Comparison of ENCODE assay signal across 22 cellular contexts in the genomic region with DNA sequence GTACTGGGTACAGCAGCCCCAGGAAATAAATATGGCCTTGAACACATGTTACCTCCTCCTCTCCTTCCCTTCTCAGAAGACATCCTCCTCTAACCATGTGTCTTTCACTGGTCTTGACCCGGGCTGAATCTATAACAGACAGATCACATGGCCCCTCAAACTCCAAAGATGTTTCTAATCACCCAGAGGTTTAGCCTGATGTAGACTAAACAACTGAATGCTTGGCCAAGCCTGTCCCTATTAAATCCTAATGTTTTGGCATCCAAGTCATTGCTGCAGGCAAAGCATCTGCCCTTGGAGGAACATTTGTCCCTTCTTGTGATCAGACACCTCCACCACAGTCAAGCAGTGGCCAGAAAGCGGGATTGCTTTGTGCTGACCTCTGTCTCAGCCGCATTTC.
"Had no signal": no experiment of that assay in that cellular context is flagged by ENCODE, and none has a peak within 500 bp of the region (broad histone marks: within the 10 kb centered on the region; RNA-seq: fewer than 3 reads in every experiment).

No MANE protein-coding gene starts in this region.

- H3K36me3 ChIP-seq: brain microvascular endothelial cell, esophagus squamous epithelium, heart left ventricle, ovary, stomach, tibial artery had no signal

- H3K4me1 ChIP-seq: esophagus squamous epithelium, foreskin keratinocyte, heart left ventricle, stomach, tibial artery had no signal

- H3K27me3 ChIP-seq: brain microvascular endothelial cell, heart left ventricle, ovary, tibial artery had no signal

- DNase-seq: activated CD4-positive, alpha-beta T cell treated with anti-CD3 and anti-CD28 coated beads for 36 hours; activated CD4-positive, alpha-beta T cell treated with anti-CD3 and anti-CD28 coated beads, Interleukin-2, amount 50 U/mL, for 4 hours; activated CD4-positive, CD25-positive, alpha-beta regulatory T cell; activated effector memory CD4-positive, alpha-beta T cell treated with Interleukin-2 at 50 U/mL for 16 hours; activated naive CD4-positive, alpha-beta T cell treated with anti-CD3 and anti-CD28 coated beads for 36 hours; activated naive CD8-positive, alpha-beta T cell treated with anti-CD3 and anti-CD28 coated beads, Interleukin-2, amount 10 ng/mL, durations not matched to agents 7 days and 5 days; amniotic stem cell; brain microvascular endothelial cell; endodermal cell; esophagus squamous epithelium; foreskin keratinocyte; heart left ventricle; naive thymus-derived CD4-positive, alpha-beta T cell; stimulated activated CD4-positive, alpha-beta T cell treated with anti-CD3 and anti-CD28 coated beads, Interleukin-1b, Interleukin-23, amount 100 ng/mL, for 48 hours; stimulated activated naive B cell treated with anti-CD40 and anti-IgM and Interleukin-4, amounts not matched to agents 10 μg/mL and 1 μg/mL and 100 μg/mL, for 72 hours; stomach; T-helper 1 cell; tibial artery had no signal

- H3K27ac ChIP-seq: brain microvascular endothelial cell, epithelial cell of prostate, foreskin keratinocyte, heart left ventricle, ovary, stomach, tibial artery had no signal

- ATAC-seq: activated CD4-positive, alpha-beta T cell treated with anti-CD3 and anti-CD28 coated beads for 36 hours; foreskin keratinocyte; heart left ventricle; naive thymus-derived CD4-positive, alpha-beta T cell; sciatic nerve; stimulated activated naive B cell treated with anti-CD40 and anti-IgM and Interleukin-4, amounts not matched to agents 10 μg/mL and 1 μg/mL and 100 μg/mL, for 72 hours had no signal

- H3K4me3 ChIP-seq: esophagus squamous epithelium, heart left ventricle, ovary, smooth muscle cell, stomach, tibial artery had no signal

- H3K9me3 ChIP-seq: esophagus squamous epithelium, heart left ventricle, ovary, stomach, tibial artery had no signal
